Comparison of ENCODE assay signal across 8 cellular contexts in genomic region chr9:88077071-88077617, GRCh38.
A peak's percentile ranks its signal among the peaks of the same experiment; 100 is the strongest.
DNase-seq lines count a peak whose midpoint lies in the region; ATAC-seq and TF ChIP-seq lines count a peak whose summit lies in the region.

No MANE protein-coding gene starts in this region.

- H3K27ac ChIP-seq in CD4-positive, CD25-positive, alpha-beta regulatory T cell (ENCODE audit: insufficient read depth, low read length, poor library complexity, severe bottlenecking): no peak overlapping the region
- peak overlapping the region; percentile 61 for H3K27ac ChIP-seq in SJSA1
- peak overlapping the region; percentile 33 to 74 (median 71) for H3K27ac ChIP-seq in esophagus squamous epithelium
- peak overlapping the region; percentile 34 for H3K27ac ChIP-seq in trophoblast cell (ENCODE audit: low read depth, low read length)

- peak overlapping the region; percentile 40 for H4K8ac ChIP-seq in trophoblast cell (ENCODE audit: low read depth, low read length)

- TF ChIP-seq POLR2A in esophagus squamous epithelium (IDR thresholded peaks at IDR 0.05): no peak

- H4K12ac ChIP-seq in trophoblast cell (ENCODE audit: low read depth, low read length): peak overlapping the region; percentile 8

- H3K79me1 ChIP-seq in trophoblast cell (ENCODE audit: low read length): peaks cover 8% of the 10 kb centered on the region

- DNase-seq in CD4-positive, CD25-positive, alpha-beta regulatory T cell: no peak
- DNase-seq in SJSA1 (ENCODE audit: low read depth in 1 of 2, low spot score in 2 of 2) (no peak), esophagus squamous epithelium (lab: John Stamatoyannopoulos, UW) (no peak), trophoblast cell (no peak), GM10248 (ENCODE audit: extremely low spot score) (no peak), DMS153 (lab: John Stamatoyannopoulos, UW) (no peak)
- DNase-seq in stimulated activated CD4-positive, alpha-beta T cell treated with anti-CD3 and anti-CD28 coated beads, Interleukin-4, amount 100 ng/mL, for 24 hours: no peak

- H2BK5ac ChIP-seq in trophoblast cell (ENCODE audit: low read depth, low read length, poor library complexity): peak overlapping the region; percentile 5

- H3K4me1 Mint-ChIP-seq in CD4-positive, CD25-positive, alpha-beta regulatory T cell: peaks cover 0 to 16% (median 6%) of the 10 kb centered on the region in 4 donors

- H3K14ac ChIP-seq in trophoblast cell (ENCODE audit: low read length): peak overlapping the region; percentile 24

- ATAC-seq in CD4-positive, CD25-positive, alpha-beta regulatory T cell (ENCODE audit: low read depth in 2 of 2): no peak
- ATAC-seq in HG02840 (IDR thresholded peaks at IDR 0.05; ENCODE audit: low FRiP score, unreplicated experiment): no peak

- peaks cover 0 to 5% (median 0%) of the 10 kb centered on the region in 7 donors for H3K9me3 Mint-ChIP-seq in CD4-positive, CD25-positive, alpha-beta regulatory T cell

- H3K4me3 Mint-ChIP-seq in CD4-positive, CD25-positive, alpha-beta regulatory T cell: peak overlapping the region in 3 of 4 donors; percentile 72 to 84 (median 78)

- H3K36me3 ChIP-seq in CD4-positive, CD25-positive, alpha-beta regulatory T cell (ENCODE audit: control insufficient read depth, insufficient read depth, low read length): no peaks in the 10 kb centered on the region
- H3K36me3 ChIP-seq in SJSA1 (no peaks in the 10 kb centered on the region), esophagus squamous epithelium (no peaks in the 10 kb centered on the region), trophoblast cell (ENCODE audit: control insufficient read depth in 1 of 2, insufficient read depth in 2 of 2, low read length in 2 of 2) (no peaks in the 10 kb centered on the region)

- H3K18ac ChIP-seq in trophoblast cell (ENCODE audit: low read length): peak overlapping the region; percentile 12

- H2AK5ac ChIP-seq in trophoblast cell (ENCODE audit: low read length): no peak overlapping the region

- H3K27ac Mint-ChIP-seq in CD4-positive, CD25-positive, alpha-beta regulatory T cell: no peak overlapping the region

- whole genome bisulfite sequencing in esophagus squamous epithelium, 2 donors: 26 to 36% methylated on average over 16 to 20 of the region's 20 CpGs
- WGBS in trophoblast cell (ENCODE audit: extremely low coverage, insufficient coverage, insufficient read length): no CpG with 5 or more reads among the region's 20 CpGs

- no peak overlapping the region for H3K23ac ChIP-seq in trophoblast cell (ENCODE audit: low read length)

- H3K27me3 Mint-ChIP-seq in CD4-positive, CD25-positive, alpha-beta regulatory T cell: peaks cover 70% of the 10 kb centered on the region

- no peaks in the 10 kb centered on the region for H3K36me3 Mint-ChIP-seq in CD4-positive, CD25-positive, alpha-beta regulatory T cell

- H3K27me3 ChIP-seq in CD4-positive, CD25-positive, alpha-beta regulatory T cell (ENCODE audit: control insufficient read depth, insufficient read depth, low read length): peaks cover 16% of the 10 kb centered on the region
- H3K27me3 ChIP-seq in SJSA1 (replicated peaks) (no peaks in the 10 kb centered on the region), esophagus squamous epithelium (peaks cover 0 to 41% (median 0%) of the 10 kb centered on the region in 4 donors), trophoblast cell (ENCODE audit: insufficient read depth, low read length) (no peaks in the 10 kb centered on the region)

- H3K4me3 ChIP-seq in CD4-positive, CD25-positive, alpha-beta regulatory T cell (ENCODE audit: low read depth, low read length): no peak overlapping the region
- H3K4me3 ChIP-seq in SJSA1: peak overlapping the region; percentile 49
- H3K4me3 ChIP-seq in esophagus squamous epithelium: peak overlapping the region; percentile 44 to 72 (median 54)
- H3K4me3 ChIP-seq in trophoblast cell (ENCODE audit: low read depth, low read length): no peak overlapping the region

- TF ChIP-seq CTCF in esophagus squamous epithelium (IDR thresholded peaks at IDR 0.05) (no peak), GM10248 (IDR thresholded peaks at IDR 0.05; ENCODE audit: control extremely low read depth, extremely low read depth, low read depth, missing control alignments) (no peak)

- H3K4ac ChIP-seq in trophoblast cell (ENCODE audit: low read depth, low read length): peak overlapping the region; percentile 8

- H3K9ac ChIP-seq in trophoblast cell (ENCODE audit: low read length): peak overlapping the region; percentile 5

- peaks cover 4% of the 10 kb centered on the region for H3K79me2 ChIP-seq in trophoblast cell (ENCODE audit: control insufficient read depth, insufficient read depth, low read length, poor library complexity)

- H2AFZ ChIP-seq in trophoblast cell (ENCODE audit: insufficient read depth, low read length, poor library complexity): peak overlapping the region; percentile 66

- POLR2A ChIA-PET in GM10248 (lab: Yijun Ruan, JAX): no interaction called here

- peaks cover 14% of the 10 kb centered on the region for H3K4me1 ChIP-seq in CD4-positive, CD25-positive, alpha-beta regulatory T cell (ENCODE audit: control insufficient read depth, insufficient read depth, low read length, poor library complexity, severe bottlenecking)
- H3K4me1 ChIP-seq in SJSA1 (replicated peaks) (peaks cover 32% of the 10 kb centered on the region), esophagus squamous epithelium (peaks cover 6 to 18% (median 14%) of the 10 kb centered on the region in 3 donors), trophoblast cell (ENCODE audit: control insufficient read depth in 1 of 2, insufficient read depth in 2 of 2, low read length in 2 of 2) (peaks cover 6 to 9% of the 10 kb centered on the region in 2 experiments)

- H2BK120ac ChIP-seq in trophoblast cell (ENCODE audit: insufficient read depth, low read length, poor library complexity): peak overlapping the region; percentile 33

- intact Hi-C loops in esophagus squamous epithelium (cut with DNase I): no loop called here

- peak overlapping the region; percentile 74 for H4K91ac ChIP-seq in trophoblast cell (ENCODE audit: low read depth, low read length)

- peak overlapping the region; percentile 44 for H2BK12ac ChIP-seq in trophoblast cell (ENCODE audit: low read length)

- CTCF ChIA-PET in GM10248 (lab: Yijun Ruan, JAX): no interaction called here

- no peaks in the 10 kb centered on the region for H3K9me3 ChIP-seq in CD4-positive, CD25-positive, alpha-beta regulatory T cell (ENCODE audit: control insufficient read depth in 2 of 2, low read length in 2 of 2)
- H3K9me3 ChIP-seq in SJSA1 (replicated peaks): no peaks in the 10 kb centered on the region; the same call in 1 of the 2 replicates
- no peaks in the 10 kb centered on the region for H3K9me3 ChIP-seq in esophagus squamous epithelium
- no peaks in the 10 kb centered on the region for H3K9me3 ChIP-seq in trophoblast cell (ENCODE audit: insufficient read depth, low read depth, low read length)

- H3K4me2 ChIP-seq in trophoblast cell (ENCODE audit: low read length): peak overlapping the region; percentile 63

Comparison
In these comparisons a context has a peak if more than half of its experiments do, and no peak if none do; other contexts are left out.
1. H3K4me3 ChIP-seq: peak in SJSA1 (single experiment) and esophagus squamous epithelium (4 of 4); none in CD4-positive, CD25-positive, alpha-beta regulatory T cell (single experiment) and trophoblast cell (single experiment).